In the genomic region with DNA sequence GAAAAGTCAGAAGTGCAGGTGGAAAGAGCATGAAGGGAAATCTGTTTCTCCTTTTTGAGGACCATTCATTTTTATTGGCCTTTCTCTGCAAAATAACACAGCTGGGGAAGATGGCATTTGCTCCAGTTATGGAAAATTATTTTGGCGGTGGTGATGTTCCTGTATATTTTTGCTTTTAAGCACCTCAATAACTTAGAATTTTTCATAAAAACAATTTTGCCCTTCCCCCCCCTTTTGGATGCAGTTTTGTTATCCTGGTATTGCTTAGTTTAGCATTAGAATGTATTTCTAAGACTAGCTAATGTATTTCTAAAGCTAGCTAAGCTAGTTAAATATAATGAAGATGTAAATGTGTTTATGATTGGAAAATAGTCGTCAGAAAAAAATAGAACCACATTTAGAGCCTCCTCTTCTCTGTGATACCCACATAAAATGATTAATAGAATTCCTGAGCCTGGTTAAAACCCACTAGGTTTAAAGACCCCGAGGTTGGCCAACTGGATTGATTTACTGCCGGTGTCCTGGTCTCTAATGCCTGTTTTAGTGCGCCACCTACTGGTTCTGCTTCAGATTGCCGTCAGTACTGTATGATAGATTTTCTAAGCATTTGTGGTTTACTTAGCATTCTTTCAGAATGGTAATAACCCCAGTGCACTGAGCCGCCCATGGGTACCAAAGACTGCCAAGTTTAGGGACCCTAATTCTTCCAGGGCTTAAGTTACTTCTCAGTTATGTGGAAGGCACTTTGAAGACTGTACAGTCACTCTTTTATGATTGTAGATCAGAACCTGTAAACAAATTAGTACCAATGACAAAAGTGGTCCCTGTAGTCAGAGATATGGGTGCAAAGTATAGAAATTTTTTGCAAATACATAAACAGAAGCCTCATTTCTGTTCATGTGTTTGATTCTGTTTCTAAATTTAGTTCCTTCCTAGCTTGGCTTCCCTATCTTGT, we compare ENCODE assay signal across 8 cellular contexts. TPM values are rescaled to one million over a fixed set of nuclear protein-coding genes. Genes with fewer than 3 reads are reported as not detected.
DNase-seq lines count a peak whose midpoint lies in the region; ATAC-seq and TF ChIP-seq lines count a peak whose summit lies in the region.

No MANE protein-coding gene starts in this region.

- no peak overlapping the region for H3K23ac ChIP-seq in H9 (ENCODE audit: insufficient read length, low read depth, low read length)

- TF ChIP-seq CTCF in H9 (conservative IDR thresholded peaks at IDR 0.05) = peak; percentile 93

- no peak overlapping the region for H3K4me3 ChIP-seq in right cardiac atrium (ENCODE audit: low read length)
- H3K4me3 ChIP-seq in aorta (ENCODE audit: low read length in 2 of 2) = no peak overlapping the region

- ATAC-seq in T-helper 17 cell (peak; percentile 78), right cardiac atrium (peak; percentile 32 to 43), aorta (ENCODE audit: low FRiP score) (peak; percentile 71)

- H3K36me3 Mint-ChIP-seq in H9 (ENCODE audit: insufficient read depth in 1 of 3, low read depth in 3 of 3) (peaks cover 11 to 18% (median 14%) of the 10 kb centered on the region in 3 experiments), T-helper 17 cell (ENCODE audit: low read depth) (peaks cover 3% of the 10 kb centered on the region)

- H3K27me3 ChIP-seq in H9 (ENCODE audit: insufficient read depth, low read length) = no peaks in the 10 kb centered on the region
- H3K27me3 ChIP-seq in right cardiac atrium (ENCODE audit: control insufficient read depth, insufficient read depth) = no peaks in the 10 kb centered on the region
- no peaks in the 10 kb centered on the region for H3K27me3 ChIP-seq in aorta (ENCODE audit: control insufficient read depth in 1 of 2, insufficient read depth in 2 of 2, low read length in 1 of 2)

- no peaks in the 10 kb centered on the region for H3K36me3 ChIP-seq in aorta (ENCODE audit: control insufficient read depth in 1 of 2, insufficient read depth in 2 of 2, low read length in 1 of 2)

- H3K79me1 ChIP-seq in H9 (ENCODE audit: insufficient read depth, low read depth, low read length, poor library complexity, severe bottlenecking) = peaks cover 6% of the 10 kb centered on the region

- H3K4me1 Mint-ChIP-seq in H9 (peaks cover 51 to 52% of the 10 kb centered on the region in 2 experiments), T-helper 17 cell (peaks cover 78% of the 10 kb centered on the region)

- H3K4me1 ChIP-seq in H9 (ENCODE audit: insufficient read depth, low read length) = peaks cover 15% of the 10 kb centered on the region
- peaks cover 28% of the 10 kb centered on the region for H3K4me1 ChIP-seq in right cardiac atrium (ENCODE audit: control insufficient read depth, insufficient read depth, low read length)
- peaks cover 3 to 5% of the 10 kb centered on the region in 2 donors for H3K4me1 ChIP-seq in aorta (ENCODE audit: control insufficient read depth in 1 of 2, insufficient read depth in 2 of 2, low read length in 2 of 2)

- peak; percentile 55 for DNase-seq in DMS114 treated with DMSO at 0.1 percent for 48 hours (lab: John Stamatoyannopoulos, UW; ENCODE audit: unreplicated experiment)
- DNase-seq in H9 = peak; percentile 72
- peak; percentile 81 for DNase-seq in NCI-H1694 (lab: John Stamatoyannopoulos, UW)
- peak; percentile 59 to 83 (median 66) for DNase-seq in T-helper 17 cell
- peak in 48 of 56 donors; percentile 9 to 94 (median 56) for DNase-seq in amygdala (lab: John Stamatoyannopoulos, UW)
- DNase-seq in right cardiac atrium = peak; percentile 69 to 85 (median 72)
- peak; percentile 83 for DNase-seq in renal cortical epithelial cell (ENCODE audit: low read depth)
- peak; percentile 80 to 83 for DNase-seq in aorta

- no peak overlapping the region for H3K18ac ChIP-seq in H9 (ENCODE audit: insufficient read length, low read depth, low read length)

- H2BK20ac ChIP-seq in H9 (ENCODE audit: low read depth, low read length, poor library complexity, severe bottlenecking) = no peak overlapping the region

- no peak overlapping the region for H3K14ac ChIP-seq in H9 (ENCODE audit: insufficient read depth, low read length)

- H3K27ac Mint-ChIP-seq in H9 (no peak overlapping the region; a peak in 1 of 7 replicates), T-helper 17 cell (peak overlapping the region; percentile 95)

- H3T11ph ChIP-seq in H9 (ENCODE audit: low read length) = no peak overlapping the region

- H3K4me3 Mint-ChIP-seq in H9 (no peak overlapping the region; a peak in 1 of 5 replicates), T-helper 17 cell (peak overlapping the region; percentile 70)

- H3K4ac ChIP-seq in H9 (ENCODE audit: low read depth, low read length) = no peak overlapping the region

- H3K27me3 Mint-ChIP-seq in H9 (ENCODE audit: low read depth) = no peaks in the 10 kb centered on the region
- no peaks in the 10 kb centered on the region for H3K27me3 Mint-ChIP-seq in T-helper 17 cell

- no peak overlapping the region for H2BK12ac ChIP-seq in H9 (ENCODE audit: insufficient read length, low read depth, low read length)

- no peak overlapping the region for H4K91ac ChIP-seq in H9 (ENCODE audit: insufficient read length, low read depth, low read length)

- H4K8ac ChIP-seq in H9 (replicated peaks; ENCODE audit: insufficient read length, low read depth, low read length) = no peak overlapping the region

- H2AFZ ChIP-seq in H9 (ENCODE audit: low read length) = no peak overlapping the region

- no peak overlapping the region for H2BK15ac ChIP-seq in H9 (ENCODE audit: low read depth, low read length)

- H3K27ac ChIP-seq in H9 (ENCODE audit: insufficient read length, low read depth, low read length) (no peak overlapping the region), right cardiac atrium (ENCODE audit: low read length) (no peak overlapping the region), aorta (ENCODE audit: low read depth in 1 of 2, low read length in 2 of 2) (no peak overlapping the region)

- no peak overlapping the region for H3K9ac ChIP-seq in H9 (ENCODE audit: extremely low read depth, insufficient read length, low read length)

- H3K9me3 ChIP-seq in H9 (ENCODE audit: control insufficient read depth, low read depth, low read length) (no peaks in the 10 kb centered on the region), T-helper 17 cell (ENCODE audit: control insufficient read depth, low read length, poor library complexity, severe bottlenecking) (no peaks in the 10 kb centered on the region), right cardiac atrium (ENCODE audit: control insufficient read depth, low read length) (no peaks in the 10 kb centered on the region), aorta (ENCODE audit: control insufficient read depth, low read length) (no peaks in the 10 kb centered on the region)

- H3K4me2 ChIP-seq in H9 (ENCODE audit: insufficient read depth, insufficient read length, low read length) = no peak overlapping the region

- no peak overlapping the region for H2AK5ac ChIP-seq in H9 (ENCODE audit: insufficient read length, low read length)

- H4K20me1 ChIP-seq in H9 (ENCODE audit: control insufficient read depth, insufficient read depth, insufficient read length) = no peaks in the 10 kb centered on the region

- peaks cover 24% of the 10 kb centered on the region; the same call in 1 of the 2 replicates for H3K79me2 ChIP-seq in H9 (ENCODE audit: insufficient read depth, low read length)

- no peak overlapping the region for H4K5ac ChIP-seq in H9 (ENCODE audit: insufficient read length, low read depth, low read length)

- no peak overlapping the region for H3K56ac ChIP-seq in H9 (ENCODE audit: insufficient read length, low read depth, low read length)

- intact Hi-C loops in right cardiac atrium (cut with DNase I) = loop anchor here in 3 of 4 donors (2.0 to 5.0 kb wide), 3 partner anchors 357 to 497 kb away; no protein-coding TSS in a partner anchor
- intact Hi-C loops in aorta (cut with DNase I) = loop anchor here (1.0 to 10.0 kb wide), 4 partner anchors 59 to 611 kb away; no protein-coding TSS in a partner anchor

- H3K9me3 Mint-ChIP-seq in H9 = no peaks in the 10 kb centered on the region; a peak in 1 of 5 replicates

- H3K23me2 ChIP-seq in H9 (ENCODE audit: insufficient read length, low read depth, low read length, poor library complexity, severe bottlenecking) = no peaks in the 10 kb centered on the region

- no peak overlapping the region for H2BK5ac ChIP-seq in H9 (ENCODE audit: insufficient read length, low read length)

- WGBS in H9 (ENCODE audit: extremely low coverage, insufficient read length, low lambda C conversion rate) = no CpG with 5 or more reads among the region's 7 CpGs
- WGBS in right cardiac atrium = 6% methylated on average over 7 of the region's 7 CpGs
- WGBS in aorta, 2 donors = 1 to 3% methylated on average over 7 of the region's 7 CpGs

- H2BK120ac ChIP-seq in H9 (ENCODE audit: low read depth, low read length, poor library complexity, severe bottlenecking) = no peak overlapping the region

RNA-seq across cellular contexts. Expression of a gene that starts 11.4 kb away (rescaled TPM):
- total RNA-seq in H9 (2021) (26.2 and 29.0 TPM in 2 replicates), T-helper 17 cell (10 to 100 TPM; 91.7 to 95.2 TPM), right cardiac atrium (10 to 100 TPM; 22.2 to 29.3 (median 25.4) TPM), renal cortical epithelial cell (17.5 and 30.6 TPM in 2 replicates), aorta (10 to 100 TPM; 45.9 to 66.8 TPM)
- polyA plus RNA-seq in right cardiac atrium (10.6 TPM), aorta (10 to 100 TPM; 13.0 to 16.7 TPM)
